In genomic region chr5:133228316-133228715, GRCh38 we compare ENCODE assay signal across 20 cellular contexts.
DNase-seq lines count a peak whose midpoint lies in the region; ATAC-seq and TF ChIP-seq lines count a peak whose summit lies in the region.
"Had no signal": no experiment of that assay in that cellular context is flagged by ENCODE, and none has a peak within 500 bp of the region (broad histone marks: within the 10 kb centered on the region; RNA-seq: fewer than 3 reads in every experiment).

No MANE protein-coding gene starts in this region.

- H3K9me3 ChIP-seq in RWPE2 (ENCODE audit: severe bottlenecking): no peaks in the 10 kb centered on the region
- H3K9me3 ChIP-seq: A549; BE2C; BLaER1 treated with 17β-estradiol and CSF1 and Interleukin-3, amounts not matched to agents 10 nM and 100 nM had no signal

- peak; percentile 55 for DNase-seq in HPDE6-E6E7 (ENCODE audit: extremely low spot score)
- DNase-seq in RWPE2 (ENCODE audit: low spot score): no peak
- peak; percentile 93 for DNase-seq in epithelial cell of esophagus (ENCODE audit: low read depth)
- DNase-seq in foreskin keratinocyte: peak; percentile 98 to 99
- DNase-seq in activated CD4-positive, CD25-positive, alpha-beta regulatory T cell (lab: John Stamatoyannopoulos, UW): no peak
- no peak for DNase-seq in DMS 273 treated with DMSO at 0.1 percent for 48 hours (lab: John Stamatoyannopoulos, UW)
- no peak for DNase-seq in G401 (ENCODE audit: low spot score)
- DNase-seq: 8988T; ACHN; AML-193; BE2C; CD4-positive, alpha-beta T cell; CD8-positive, alpha-beta memory T cell; DMS53; DMS79 treated with DMSO at 0.1 percent for 48 hours; GM23248; H7; HCEC 1CT had no signal

- ATAC-seq in RWPE2 (ENCODE audit: low read depth) (peak; percentile 67), foreskin keratinocyte (peak; percentile 51)
- ATAC-seq: A549 had no signal

- H3K27ac ChIP-seq in RWPE2 (ENCODE audit: poor library complexity, severe bottlenecking) (peak overlapping the region; percentile 97), foreskin keratinocyte (peak overlapping the region; percentile 97)
- H3K27ac ChIP-seq: BLaER1 treated with 17β-estradiol and CSF1 and Interleukin-3, amounts not matched to agents 10 nM and 100 nM; GM23248 had no signal

- no peaks in the 10 kb centered on the region for H3K36me3 ChIP-seq in RWPE2 (ENCODE audit: low read depth)
- H3K36me3 ChIP-seq: BE2C; BLaER1 treated with 17β-estradiol and CSF1 and Interleukin-3, amounts not matched to agents 10 nM and 100 nM had no signal

- H3K4me3 ChIP-seq in RWPE2 (ENCODE audit: severe bottlenecking) (no peak overlapping the region), epithelial cell of esophagus (ENCODE audit: low read length) (no peak overlapping the region)
- H3K4me3 ChIP-seq: A549; BLaER1 treated with 17β-estradiol and CSF1 and Interleukin-3, amounts not matched to agents 10 nM and 100 nM; GM23248 had no signal

- no peaks in the 10 kb centered on the region for H3K27me3 ChIP-seq in RWPE2 (ENCODE audit: insufficient read depth, poor library complexity, severe bottlenecking)
- H3K27me3 ChIP-seq in foreskin keratinocyte: no peaks in the 10 kb centered on the region
- H3K27me3 ChIP-seq: BE2C; BLaER1 treated with 17β-estradiol and CSF1 and Interleukin-3, amounts not matched to agents 10 nM and 100 nM had no signal

- in situ Hi-C loops in G401 (cut with HindIII; ENCODE audit: low sequenced_read_pairs): no loop called here

- TF ChIP-seq CTCF in RWPE2 (IDR thresholded peaks at IDR 0.05; ENCODE audit: poor library complexity, severe bottlenecking): no peak
- TF ChIP-seq CTCF in epithelial cell of esophagus (IDR thresholded peaks at IDR 0.05; ENCODE audit: insufficient read depth, low read depth, low read length, missing control alignments): no peak
- no peak for TF ChIP-seq CTCF in foreskin keratinocyte (conservative IDR thresholded peaks at IDR 0.05)

- H3K4me1 ChIP-seq in RWPE2 (ENCODE audit: insufficient read depth, poor library complexity, severe bottlenecking): peaks cover 65% of the 10 kb centered on the region
- peaks cover 65% of the 10 kb centered on the region for H3K4me1 ChIP-seq in foreskin keratinocyte
- H3K4me1 ChIP-seq: BE2C had no signal

Comparison
In these comparisons a context has a peak if more than half of its experiments do, and no peak if none do; other contexts are left out.
1. DNase-seq: peak in HPDE6-E6E7 (single experiment), epithelial cell of esophagus (single experiment) and foreskin keratinocyte (2 of 2); none in RWPE2 (single experiment), activated CD4-positive, CD25-positive, alpha-beta regulatory T cell (0 of 4), DMS 273 treated with DMSO at 0.1 percent for 48 hours (single experiment) and G401 (single experiment).